In genomic region chr17:52025231-52025630, GRCh38 we compare ENCODE assay signal across 16 cellular contexts.
DNase-seq lines count a peak whose midpoint lies in the region; ATAC-seq, FAIRE-seq and TF ChIP-seq lines count a peak whose summit lies in the region.
"Had no signal": no experiment of that assay in that cellular context is flagged by ENCODE, and none has a peak within 500 bp of the region (broad histone marks: within the 10 kb centered on the region; RNA-seq: fewer than 3 reads in every experiment).

No MANE protein-coding gene starts in this region.

- H3K4me1 ChIP-seq in SK-N-SH (ENCODE audit: control insufficient read depth in 1 of 2, insufficient read depth in 2 of 2, low read depth in 1 of 2, low read length in 1 of 2), result peaks cover 17 to 20% of the 10 kb centered on the region in 2 experiments; a peak in 3 of 4 replicates
- H3K4me1 ChIP-seq in HepG2 (ENCODE audit: insufficient read depth, low read length), result no peaks in the 10 kb centered on the region

- H3K27ac ChIP-seq in SK-N-SH (ENCODE audit: low read depth in 2 of 2, low read length in 1 of 2), result peak overlapping the region in 1 of 2 experiments; percentile 17; a peak in 2 of 4 replicates
- no peak overlapping the region for H3K27ac ChIP-seq in HepG2 (ENCODE audit: extremely low read length, insufficient read depth, low read length)
- H3K27ac ChIP-seq: RWPE1 had no signal

- intact Hi-C loops in HepG2 (cut with micrococcal nuclease; ENCODE audit: unreplicated experiment), result no loop called here

- no peak for TF ChIP-seq RAD21 in SK-N-SH (IDR thresholded peaks at IDR 0.05; ENCODE audit: low read length)
- no peak for TF ChIP-seq RAD21 in HepG2 (CRISPR knock-in tag; IDR thresholded peaks at IDR 0.05)

- no peak overlapping the region for H3K9ac ChIP-seq in SK-N-SH
- H3K9ac ChIP-seq in HepG2 (ENCODE audit: insufficient read depth, low read depth, low read length), result no peak overlapping the region

- peaks cover 13% of the 10 kb centered on the region for H3F3A ChIP-seq in SK-N-SH (replicated peaks; ENCODE audit: insufficient read depth)

- H4K20me1 ChIP-seq in SK-N-SH (ENCODE audit: insufficient read depth), result no peaks in the 10 kb centered on the region
- H4K20me1 ChIP-seq in HepG2 (ENCODE audit: insufficient read depth, low read length), result no peaks in the 10 kb centered on the region

- H3K9me2 ChIP-seq in SK-N-SH, result no peaks in the 10 kb centered on the region

- POLR2A ChIA-PET in SK-N-SH (lab: Yijun Ruan, JAX) (no interaction called here), HepG2 (lab: Yijun Ruan, JAX) (no interaction called here)

- H3K4me2 ChIP-seq in SK-N-SH (0 out of 2 replicates have a peak overlapping the region, but pooled peaks have one; percentile 21), HepG2 (ENCODE audit: low read depth, low read length) (no peak overlapping the region)

- no peak for FAIRE-seq in HepG2 (lab: Jason Lieb, UNC)
- FAIRE-seq: K562 had no signal

- in situ Hi-C loops in HepG2 (cut with HindIII; ENCODE audit: extremely low pct_ligation_motif_present, low pct_unique_long_range_greater_than_20kb), result no loop called here

- ATAC-seq in HG02885 (IDR thresholded peaks at IDR 0.05; ENCODE audit: poor library complexity, unreplicated experiment) (no peak), GM21529 (IDR thresholded peaks at IDR 0.05; ENCODE audit: unreplicated experiment) (no peak), HepG2 (no peak)
- ATAC-seq: CD8-positive, alpha-beta T cell; HCT116; K562 had no signal

- H3K9me3 ChIP-seq in SK-N-SH (no peaks in the 10 kb centered on the region), HepG2 (ENCODE audit: low read length) (peaks cover 46% of the 10 kb centered on the region)

- H3K79me2 ChIP-seq in SK-N-SH (ENCODE audit: insufficient read depth) (no peaks in the 10 kb centered on the region), HepG2 (ENCODE audit: insufficient read depth, low read length) (no peaks in the 10 kb centered on the region)

- peak; percentile 46 for DNase-seq in EH (ENCODE audit: low read depth)
- no peak for DNase-seq in SK-N-SH
- DNase-seq in iris pigment epithelial cell (ENCODE audit: low read depth), result peak; percentile 13
- peak; percentile 1 for DNase-seq in skeletal muscle cell (ENCODE audit: low read depth)
- no peak for DNase-seq in activated CD4-positive, CD25-positive, alpha-beta regulatory T cell (lab: John Stamatoyannopoulos, UW)
- DNase-seq in HepG2 (ENCODE audit: low spot score), result no peak
- DNase-seq: CD8-positive, alpha-beta T cell; NCI-H1048; NCI-H146; NCI-H2081 treated with DMSO at 0.1 percent for 48 hours; NCI-H526 had no signal

- H2AFZ ChIP-seq in SK-N-SH (ENCODE audit: low read depth) (0 out of 2 replicates have a peak overlapping the region, but pooled peaks have one; percentile 6), HepG2 (ENCODE audit: low read length) (no peak overlapping the region)

- TF ChIP-seq EP300 in SK-N-SH (IDR thresholded peaks at IDR 0.05; ENCODE audit: borderline replicate concordance in 1 of 2, low read depth in 1 of 2, low read length in 1 of 2), result no peak
- no peak for TF ChIP-seq EP300 in HepG2 (IDR thresholded peaks at IDR 0.05; ENCODE audit: low read depth in 2 of 2, low read length in 2 of 2)
- TF ChIP-seq EP300 in HepG2 (CRISPR knock-in tag; IDR thresholded peaks at IDR 0.05; ENCODE audit: borderline replicate concordance), result no peak

- TF ChIP-seq CTCF in SK-N-SH (IDR thresholded peaks at IDR 0.05), result no peak
- TF ChIP-seq CTCF in HepG2 (CRISPR knock-in tag; IDR thresholded peaks at IDR 0.05), result no peak

- BruUV-seq in HepG2 (replicated peaks; lab: Mats Ljungman, UMichigan), result no TSS peak

- CTCF ChIA-PET in SK-N-SH (lab: Yijun Ruan, JAX) (interaction anchor here (1.4 to 1.8 kb wide), 3 partner anchors 41 to 164 kb away, joined by 4 to 6 read pairs (median 6); no protein-coding TSS in a partner anchor), HepG2 (lab: Yijun Ruan, JAX; ENCODE audit: low intra/inter-chr PET ratio, low total read pairs) (no interaction called here)

- no peaks in the 10 kb centered on the region for H3K36me3 ChIP-seq in SK-N-SH (replicated peaks in 1 of 2; ENCODE audit: control insufficient read depth in 1 of 2, insufficient read depth in 2 of 2, low read length in 1 of 2)
- no peaks in the 10 kb centered on the region for H3K36me3 ChIP-seq in HepG2 (replicated peaks in 1 of 2; ENCODE audit: control insufficient read depth in 1 of 2, insufficient read depth in 2 of 2, low read length in 2 of 2)

- H3K27me3 ChIP-seq in SK-N-SH (ENCODE audit: insufficient read depth), result no peaks in the 10 kb centered on the region
- no peaks in the 10 kb centered on the region for H3K27me3 ChIP-seq in HepG2 (ENCODE audit: control insufficient read depth in 1 of 2, insufficient read depth in 2 of 2, low read length in 2 of 2)

- no peak for TF ChIP-seq POLR2A in HepG2 (IDR thresholded peaks at IDR 0.05; ENCODE audit: insufficient read depth in 1 of 2, low read depth in 2 of 2, low read length in 2 of 2)

- H3K4me3 ChIP-seq in SK-N-SH (ENCODE audit: low read depth in 2 of 2, low read length in 1 of 2) (no peak overlapping the region), skeletal muscle cell (ENCODE audit: low read depth, low read length) (no peak overlapping the region), HepG2 (replicated peaks in 1 of 3; ENCODE audit: insufficient read depth in 1 of 3, low read depth in 2 of 3, low read length in 3 of 3) (no peak overlapping the region)
- H3K4me3 ChIP-seq: K562 had no signal

TF ChIP-seq in SK-N-SH, 30 proteins besides CTCF, POLR2A, EP300 and RAD21:
- TF ChIP-seq RXRA (IDR thresholded peaks at IDR 0.05; ENCODE audit: borderline replicate concordance, low read depth), result no peak
- no peak for TF ChIP-seq YY1 (IDR thresholded peaks at IDR 0.05; ENCODE audit: low read depth)
- TF ChIP-seq USF1 (IDR thresholded peaks at IDR 0.05; ENCODE audit: borderline replicate concordance, low read depth), result no peak
- TF ChIP-seq NFIC (IDR thresholded peaks at IDR 0.05; ENCODE audit: borderline replicate concordance), result no peak
- TF ChIP-seq ELF1 (IDR thresholded peaks at IDR 0.05), result no peak
- TF ChIP-seq SIN3A (IDR thresholded peaks at IDR 0.05; ENCODE audit: borderline replicate concordance, low read depth, low read length), result no peak
- no peak for TF ChIP-seq TAF1 (IDR thresholded peaks at IDR 0.05; ENCODE audit: borderline replicate concordance, low read depth, low read length)
- no peak for TF ChIP-seq SMC3 (IDR thresholded peaks at IDR 0.05; ENCODE audit: low read depth, low read length)
- no peak for TF ChIP-seq TEAD4 (IDR thresholded peaks at IDR 0.05; ENCODE audit: borderline replicate concordance, insufficient read depth)
- no peak for TF ChIP-seq JUND (IDR thresholded peaks at IDR 0.05)
- TF ChIP-seq MXI1 (IDR thresholded peaks at IDR 0.05; ENCODE audit: low read depth, low read length), result no peak; the same call in 1 of the 2 replicates
- no peak for TF ChIP-seq FOSL2 (IDR thresholded peaks at IDR 0.05; ENCODE audit: borderline replicate concordance, low read depth)
- no peak for TF ChIP-seq MAX (IDR thresholded peaks at IDR 0.05; ENCODE audit: low read depth)
- no peak for TF ChIP-seq MEF2A (IDR thresholded peaks at IDR 0.05; ENCODE audit: borderline replicate concordance, low read depth)

TF ChIP-seq in HepG2, 621 proteins besides CTCF, POLR2A, EP300 and RAD21:
- TF ChIP-seq ZNF800 (CRISPR knock-in tag; IDR thresholded peaks at IDR 0.05), result no peak
- no peak for TF ChIP-seq ATM (IDR thresholded peaks at IDR 0.05; ENCODE audit: borderline replicate concordance)

Comparison
In these comparisons a context has a peak if more than half of its experiments do, and no peak if none do; other contexts are left out.
1. DNase-seq: peak in EH (single experiment), iris pigment epithelial cell (single experiment) and skeletal muscle cell (single experiment); none in SK-N-SH (single experiment), activated CD4-positive, CD25-positive, alpha-beta regulatory T cell (0 of 4) and HepG2 (single experiment).